Comparison of ENCODE assay signal across 15 cellular contexts in the genomic region with DNA sequence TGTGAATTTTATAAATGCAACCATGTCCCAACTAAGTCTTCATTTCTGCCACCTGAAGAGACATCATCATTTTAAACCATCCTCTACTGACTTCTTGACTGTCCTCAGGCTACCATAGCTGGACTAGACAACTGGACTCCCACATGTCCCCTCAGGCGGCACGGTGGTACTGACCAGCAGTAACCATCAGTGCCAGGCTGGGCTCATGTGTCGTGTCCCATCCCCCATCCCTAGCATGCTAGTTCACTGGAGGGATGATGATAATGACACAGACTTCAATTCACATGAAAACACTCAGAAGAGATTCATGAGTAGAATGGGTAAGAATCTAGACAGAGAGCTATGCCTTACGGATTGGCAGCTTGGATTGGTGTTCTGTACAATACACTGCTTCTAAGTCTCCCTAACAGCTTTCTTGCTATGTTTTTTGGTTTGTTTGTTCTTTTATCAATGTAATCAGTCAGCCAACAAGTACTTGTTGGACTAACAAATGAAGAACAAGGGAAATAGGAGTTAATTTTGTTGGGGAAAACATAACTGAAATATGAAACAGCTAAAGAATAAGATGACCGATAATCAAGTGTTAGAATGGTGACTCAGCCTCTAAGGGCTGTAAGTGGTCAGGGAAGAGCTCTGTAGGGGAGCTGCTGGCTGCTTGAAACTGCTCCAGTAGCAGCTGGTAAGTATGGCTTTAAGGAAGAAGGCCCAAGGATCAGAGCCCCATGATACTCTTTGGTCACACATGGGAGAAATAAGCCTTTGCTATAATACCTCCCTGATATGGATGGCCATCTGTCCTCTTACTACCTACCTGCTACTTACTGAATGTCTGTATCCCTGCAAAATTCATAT. TPM values are rescaled to one million over a fixed set of nuclear protein-coding genes. Genes with fewer than 3 reads are reported as not detected.
A peak's percentile ranks its signal among the peaks of the same experiment; 100 is the strongest.
DNase-seq lines count a peak whose midpoint lies in the region; ATAC-seq, FAIRE-seq and TF ChIP-seq lines count a peak whose summit lies in the region.
"Had no signal": no experiment of that assay in that cellular context is flagged by ENCODE, and none has a peak within 500 bp of the region (broad histone marks: within the 10 kb centered on the region; RNA-seq: fewer than 3 reads in every experiment).

No MANE protein-coding gene starts in this region.

- BruUV-seq in IMR-90 (replicated peaks; lab: Mats Ljungman, UMichigan) (no TSS peak), K562 (replicated peaks; lab: Mats Ljungman, UMichigan) (no TSS peak)

- TF ChIP-seq POLR2A in IMR-90 (IDR thresholded peaks at IDR 0.05; ENCODE audit: low read depth, low read length) = no peak
- TF ChIP-seq POLR2A in K562 (conservative IDR thresholded peaks at IDR 0.05) = no peak
- TF ChIP-seq POLR2A in testis (IDR thresholded peaks at IDR 0.05) = no peak

- peak overlapping the region; percentile 11 for H4K5ac ChIP-seq in IMR-90 (ENCODE audit: low read depth, low read length)

- H3K9me1 ChIP-seq in IMR-90 (ENCODE audit: insufficient read depth, low read length) (no peaks in the 10 kb centered on the region; the same call in 1 of the 2 replicates), K562 (ENCODE audit: control insufficient read depth, insufficient read depth, low read length) (no peaks in the 10 kb centered on the region)

- H2BK120ac ChIP-seq in IMR-90 (ENCODE audit: low read depth, low read length) = no peak overlapping the region

- no peak overlapping the region for H2AK9ac ChIP-seq in IMR-90 (replicated peaks; ENCODE audit: low read depth, low read length, poor library complexity)

- H4K20me1 ChIP-seq in IMR-90 (ENCODE audit: insufficient read depth, low read length) = peaks cover 17% of the 10 kb centered on the region
- H4K20me1 ChIP-seq in K562 (replicated peaks; ENCODE audit: control insufficient read depth, insufficient read depth, low read length) = 0 out of 2 replicates have a peak, but pooled peaks cover 3% of the 10 kb centered on the region

- no peak overlapping the region for H2AK5ac ChIP-seq in IMR-90 (ENCODE audit: low read depth, low read length)

- TF ChIP-seq RAD21 in IMR-90 (IDR thresholded peaks at IDR 0.05; ENCODE audit: low read length) = no peak
- TF ChIP-seq RAD21 in K562 (CRISPR knock-in tag; conservative IDR thresholded peaks at IDR 0.05 in 1 of 2, IDR thresholded peaks at IDR 0.05 in 1 of 2) = no peak

- H3K14ac ChIP-seq in IMR-90 (replicated peaks; ENCODE audit: low read depth, low read length) = no peak overlapping the region

- peaks cover 22% of the 10 kb centered on the region for H3K79me2 ChIP-seq in K562 (ENCODE audit: control insufficient read depth, insufficient read depth, low read length)

- H3K27me3 ChIP-seq in IMR-90 (ENCODE audit: control insufficient read depth, insufficient read depth, low read length) (no peaks in the 10 kb centered on the region), K562 (ENCODE audit: control insufficient read depth in 2 of 2, insufficient read depth in 2 of 2, low read length in 2 of 2) (no peaks in the 10 kb centered on the region), lower lobe of right lung (ENCODE audit: low read depth) (no peaks in the 10 kb centered on the region), testis (no peaks in the 10 kb centered on the region)
- H3K27me3 ChIP-seq: body of pancreas had no signal

- H3K36me3 ChIP-seq in IMR-90 (ENCODE audit: control insufficient read depth, insufficient read depth, low read length) = no peaks in the 10 kb centered on the region
- peaks cover 34% of the 10 kb centered on the region; the same call in 2 of the 3 replicates for H3K36me3 ChIP-seq in K562 (ENCODE audit: control insufficient read depth, insufficient read depth, low read length)
- H3K36me3 ChIP-seq in lower lobe of right lung = no peaks in the 10 kb centered on the region
- no peaks in the 10 kb centered on the region for H3K36me3 ChIP-seq in testis (ENCODE audit: low read depth, missing control alignments)

- FAIRE-seq in K562 (lab: Jason Lieb, UNC) = no peak
- FAIRE-seq: keratinocyte had no signal

- dilution Hi-C loops in IMR-90 (cut with HindIII; ENCODE audit: low sequenced_read_pairs, unreplicated experiment) = no loop called here

- peaks cover 4% of the 10 kb centered on the region for H3K4me1 ChIP-seq in IMR-90 (ENCODE audit: control insufficient read depth, insufficient read depth, low read length)
- peaks cover 0 to 19% of the 10 kb centered on the region in 2 experiments; a peak in 3 of 5 replicates for H3K4me1 ChIP-seq in K562 (replicated peaks in 1 of 2; ENCODE audit: control insufficient read depth in 2 of 2, insufficient read depth in 2 of 2, low read length in 2 of 2)
- no peaks in the 10 kb centered on the region for H3K4me1 ChIP-seq in lower lobe of right lung
- no peaks in the 10 kb centered on the region for H3K4me1 ChIP-seq in testis
- H3K4me1 ChIP-seq: body of pancreas had no signal

- no peak overlapping the region for H2BK5ac ChIP-seq in IMR-90 (ENCODE audit: low read depth, low read length, poor library complexity, severe bottlenecking)

- TF ChIP-seq EP300 in K562 (IDR thresholded peaks at IDR 0.05; ENCODE audit: low read length) = no peak

- H2AFZ ChIP-seq in IMR-90 (replicated peaks; ENCODE audit: low read length, poor library complexity) (no peak overlapping the region), K562 (ENCODE audit: low read depth, low read length) (no peak overlapping the region)

- H3K56ac ChIP-seq in IMR-90 (ENCODE audit: extremely low read depth, insufficient read depth, low read length) = no peak overlapping the region

- no peak overlapping the region for H3K9ac ChIP-seq in IMR-90 (ENCODE audit: low read depth, low read length)
- H3K9ac ChIP-seq in K562 (ENCODE audit: insufficient read depth in 1 of 2, low read depth in 2 of 2, low read length in 2 of 2) = no peak overlapping the region

- intact Hi-C loops in IMR-90 (cut with micrococcal nuclease) (no loop called here), K562 (cut with micrococcal nuclease) (no loop called here), lower lobe of right lung (cut with DNase I) (no loop called here), testis (cut with DNase I; ENCODE audit: low total_unique reads) (no loop called here)
- intact Hi-C loops in activated CD4-positive, alpha-beta memory T cell treated with anti-CD3 and anti-CD28 coated beads for 36 hours (cut with micrococcal nuclease) = no loop called here

- H3K79me1 ChIP-seq in IMR-90 (ENCODE audit: low read depth in 1 of 2, low read length in 2 of 2) = peaks cover 3 to 8% of the 10 kb centered on the region in 2 experiments; a peak in 2 of 4 replicates

- H4K91ac ChIP-seq in IMR-90 (ENCODE audit: insufficient read depth, low read depth, low read length) = no peak overlapping the region

- no peak overlapping the region for H3K4me3 Mint-ChIP-seq in activated CD4-positive, alpha-beta memory T cell treated with anti-CD3 and anti-CD28 coated beads for 36 hours
- H3K4me3 Mint-ChIP-seq: nephron had no signal

- H3K4me3 ChIP-seq in AG10803 (ENCODE audit: low read length) (no peak overlapping the region), IMR-90 (ENCODE audit: insufficient read depth, low read depth, low read length) (no peak overlapping the region), K562 (no peak overlapping the region), lower lobe of right lung (no peak overlapping the region), testis (no peak overlapping the region)
- H3K4me3 ChIP-seq: body of pancreas had no signal

- ATAC-seq in IMR-90 (ENCODE audit: low read depth) (peak; percentile 97), K562 (peak; percentile 55), lower lobe of right lung (peak; percentile 52 to 83)
- ATAC-seq: body of pancreas had no signal

- H3K27ac ChIP-seq in IMR-90 (ENCODE audit: insufficient read depth, low read length) = no peak overlapping the region
- no peak overlapping the region for H3K27ac ChIP-seq in K562 (ENCODE audit: extremely low read depth, low read depth, low read length)
- H3K27ac ChIP-seq in lower lobe of right lung = no peak overlapping the region
- H3K27ac ChIP-seq in testis = no peak overlapping the region
- H3K27ac ChIP-seq: body of pancreas, C4-2B, epithelial cell of prostate, RWPE1 had no signal

- H3K27ac Mint-ChIP-seq in activated CD4-positive, alpha-beta memory T cell treated with anti-CD3 and anti-CD28 coated beads for 36 hours = no peak overlapping the region

- H3K9me3 Mint-ChIP-seq in activated CD4-positive, alpha-beta memory T cell treated with anti-CD3 and anti-CD28 coated beads for 36 hours = no peaks in the 10 kb centered on the region

- no peak overlapping the region for H3K18ac ChIP-seq in IMR-90 (ENCODE audit: low read depth, low read length)

- no peak overlapping the region for H3K23ac ChIP-seq in IMR-90 (ENCODE audit: low read depth, low read length)

- in situ Hi-C loops in IMR-90 (cut with MboI; ENCODE audit: low sequenced_read_pairs) = no loop called here
- in situ Hi-C loops in K562 (cut with MboI) = no loop called here

- no peaks in the 10 kb centered on the region for H3K9me3 ChIP-seq in IMR-90 (ENCODE audit: control insufficient read depth, insufficient read depth, low read length)
- no peaks in the 10 kb centered on the region for H3K9me3 ChIP-seq in K562 (replicated peaks; ENCODE audit: control insufficient read depth, insufficient read depth, low read depth, low read length)
- no peaks in the 10 kb centered on the region for H3K9me3 ChIP-seq in lower lobe of right lung
- no peaks in the 10 kb centered on the region for H3K9me3 ChIP-seq in testis
- H3K9me3 ChIP-seq: body of pancreas had no signal

- H2BK20ac ChIP-seq in IMR-90 (ENCODE audit: low read depth, low read length) = no peak overlapping the region

- CTCF ChIA-PET in IMR-90 (lab: Yijun Ruan, JAX) = interaction anchor here (0.7 kb wide), 1 partner anchor 21 kb away, joined by 3 read pairs; no protein-coding TSS in a partner anchor
- CTCF ChIA-PET in K562 (lab: Yijun Ruan, JAX; ENCODE audit: low intra/inter-chr PET ratio) = no interaction called here
- CTCF ChIA-PET in activated CD4-positive, alpha-beta memory T cell treated with anti-CD3 and anti-CD28 coated beads for 36 hours (lab: Charles Lee) = interaction anchor here (1.2 kb wide), 1 partner anchor 10 kb away, joined by 7 read pairs; no protein-coding TSS in a partner anchor

- no peak overlapping the region for H3K4ac ChIP-seq in IMR-90 (ENCODE audit: low read depth, low read length)

- no peaks in the 10 kb centered on the region for H3K27me3 Mint-ChIP-seq in activated CD4-positive, alpha-beta memory T cell treated with anti-CD3 and anti-CD28 coated beads for 36 hours

- H3K36me3 Mint-ChIP-seq in activated CD4-positive, alpha-beta memory T cell treated with anti-CD3 and anti-CD28 coated beads for 36 hours = no peaks in the 10 kb centered on the region

- WGBS in IMR-90 (ENCODE audit: extremely low coverage in 2 of 2, insufficient read length in 1 of 2), 2 experiments = 29% methylated on average over 1 of the region's 5 CpGs; no CpG with 5 or more reads in 1 of the 2 experiments
- WGBS in K562 (ENCODE audit: insufficient coverage, low coverage, missing lambda C conversion rate) = 77% methylated on average over 5 of the region's 5 CpGs
- 84 to 89% methylated on average over 5 of the region's 5 CpGs for WGBS in testis, 2 donors

- H2BK15ac ChIP-seq in IMR-90 (ENCODE audit: low read depth, low read length) = no peak overlapping the region

- DNase-seq in AG10803 (ENCODE audit: low read depth) (peak; percentile 63), IMR-90 (peak; percentile 73), K562 (ENCODE audit: extremely low read depth in 1 of 4, low spot score in 3 of 4) (no peak), lower lobe of right lung (no peak), testis (no peak), NK-92 (lab: John Stamatoyannopoulos, UW; ENCODE audit: unreplicated experiment) (no peak), SKM-1 treated with dmso at 0.1 percent for 144 hours (lab: John Stamatoyannopoulos, UW; ENCODE audit: unreplicated experiment) (no peak)
- no peak for DNase-seq in activated CD4-positive, alpha-beta memory T cell treated with anti-CD3 and anti-CD28 coated beads for 36 hours
- DNase-seq: body of pancreas, NCI-H1436 treated with DMSO at 0.1 percent for 48 hours had no signal

- no peaks in the 10 kb centered on the region for H3K4me1 Mint-ChIP-seq in activated CD4-positive, alpha-beta memory T cell treated with anti-CD3 and anti-CD28 coated beads for 36 hours (ENCODE audit: low read depth)

- POLR2A ChIA-PET in IMR-90 (lab: Charles Lee; ENCODE audit: unreplicated experiment) = no interaction called here
- POLR2A ChIA-PET in K562 (lab: Yijun Ruan, JAX) = interaction anchor here (0.6 kb wide), 1 partner anchor 19 kb away, joined by 3 read pairs; no protein-coding TSS in a partner anchor
- POLR2A ChIA-PET in activated CD4-positive, alpha-beta memory T cell treated with anti-CD3 and anti-CD28 coated beads for 36 hours (lab: Charles Lee) = no interaction called here

- H3K4me2 ChIP-seq in IMR-90 (ENCODE audit: low read depth, low read length) = peak overlapping the region; percentile 17
- H3K4me2 ChIP-seq in K562 (ENCODE audit: insufficient read depth, low read length) = no peak overlapping the region

- H4K8ac ChIP-seq in IMR-90 (ENCODE audit: low read depth in 2 of 2, low read length in 2 of 2) = no peak overlapping the region

- TF ChIP-seq CTCF in AG10803 (conservative IDR thresholded peaks at IDR 0.05; ENCODE audit: low read length) = no peak
- TF ChIP-seq CTCF in IMR-90 (conservative IDR thresholded peaks at IDR 0.05; ENCODE audit: low read depth, low read length) = no peak
- no peak for TF ChIP-seq CTCF in K562 (IDR thresholded peaks at IDR 0.05 in 2 of 3, conservative IDR thresholded peaks at IDR 0.05 in 1 of 3; ENCODE audit: insufficient read depth in 2 of 3, low read depth in 1 of 3, low read length in 3 of 3)
- TF ChIP-seq CTCF in lower lobe of right lung (IDR thresholded peaks at IDR 0.05) = no peak
- TF ChIP-seq CTCF in testis (IDR thresholded peaks at IDR 0.05) = no peak

RNA-seq across cellular contexts. Expression of a gene that starts 10.3 kb away (rescaled TPM):
- total RNA-seq in IMR-90 (2012; rRNA removed) (14.2 and 17.7 TPM in 2 replicates), K562 (2014; rRNA removed) (7.2 and 10.8 TPM in 2 replicates), K562 (2014; rRNA removed; fragmentation: Illumina TruSeq; extraction: Trizol) (9.3 and 10.5 TPM in 2 replicates), K562 (2015; rRNA removed; fragmentation: Illumina TruSeq; extraction: Trizol) (6.4 and 6.8 TPM in 2 replicates), K562 (2021) (16.9 and 18.8 TPM in 2 replicates), lower lobe of right lung (36.1 TPM), testis (1 to 10 TPM; 6.9 to 7.3 TPM)
- polyA plus RNA-seq in IMR-90 (2012; rRNA removed) (25.9 and 28.4 TPM in 2 replicates), K562 (2011; rRNA removed) (13.1 and 18.9 TPM in 2 replicates), K562 (2014; fragmentation: Illumina TruSeq; extraction: Trizol) (17.8 and 22.4 TPM in 2 replicates), K562 (2014; fragmentation: Nextera tagmentation; extraction: Ambion mirVana) (1 to 10 TPM; 7.2 to 7.3 TPM), K562 (2014; rRNA removed) (8.0 and 9.1 TPM in 2 replicates), testis (ENCODE audit: insufficient read depth, low read depth, low replicate concordance) (9.4 TPM)
- 12.0 and 13.1 TPM in 2 replicates for polyA plus RNA-seq in IMR-90 (2012; cell fraction: cytosol; rRNA removed)
- polyA plus RNA-seq in IMR-90 (2012; cell fraction: nucleus; rRNA removed; ENCODE audit: low replicate concordance) = 10.4 and 23.2 TPM in 2 replicates
- 58.2 and 65.0 TPM in 2 replicates for total RNA-seq in K562 (2011; cell fraction: chromatin; rRNA removed; ENCODE audit: low replicate concordance)
- 40.9 and 44.1 TPM in 2 replicates for total RNA-seq in K562 (2011; cell fraction: nucleolus; rRNA removed)
- 73.5 and 116 TPM in 2 replicates for total RNA-seq in K562 (2011; cell fraction: nucleoplasm; rRNA removed)
- 9.3 and 14.3 TPM in 2 replicates for polyA plus RNA-seq in K562 (2011; cell fraction: cytosol; rRNA removed)
- polyA plus RNA-seq in K562 (2011; cell fraction: nucleus; rRNA removed) = 20.4 and 22.9 TPM in 2 replicates
- 10.3 and 17.4 TPM in 2 replicates for polyA plus RNA-seq in K562 (2012)
- polyA minus RNA-seq in K562 (2011; rRNA and poly(A)+ RNA removed) = 22.8 and 24.8 TPM in 2 replicates
- 13.8 and 17.3 TPM in 2 replicates for polyA minus RNA-seq in K562 (2011; cell fraction: cytosol; rRNA and poly(A)+ RNA removed)
- 14.1 and 22.1 TPM in 2 replicates for polyA minus RNA-seq in K562 (2011; cell fraction: nucleus; rRNA and poly(A)+ RNA removed)
- total RNA-seq in activated CD4-positive, alpha-beta memory T cell treated with anti-CD3 and anti-CD28 coated beads for 36 hours = 10 to 100 TPM in 1 of 2 experiments, 1 to 10 TPM in 1; 9.0 to 11.0 TPM

RNA-seq across cellular contexts. Expression of a gene that starts 53.6 kb away (rescaled TPM):
- total RNA-seq in IMR-90 (2012; rRNA removed) (not detected in 2 replicates), K562 (2014; rRNA removed) (0.08 and 0.14 TPM in 2 replicates), K562 (2014; rRNA removed; fragmentation: Illumina TruSeq; extraction: Trizol) (0.06 and 0.07 TPM in 2 replicates), K562 (2015; rRNA removed; fragmentation: Illumina TruSeq; extraction: Trizol) (0.72 and 1.1 TPM in 2 replicates), K562 (2021) (0.34 and 0.35 TPM in 2 replicates), lower lobe of right lung (74.9 TPM), testis (1 to 10 TPM in 1 of 2 donors, under 1 TPM in 1; 0.47 to 2.0 TPM)
- polyA plus RNA-seq in IMR-90 (2012; rRNA removed) (not detected in 2 replicates), K562 (2011; rRNA removed) (0.06 and 0.08 TPM in 2 replicates), K562 (2014; fragmentation: Illumina TruSeq; extraction: Trizol) (0.10 and 0.14 TPM in 2 replicates), K562 (2014; fragmentation: Nextera tagmentation; extraction: Ambion mirVana) (under 1 TPM; 0.03 to 0.06 TPM), K562 (2014; rRNA removed) (0.08 and 0.13 TPM in 2 replicates), testis (ENCODE audit: insufficient read depth, low read depth, low replicate concordance) (4.8 TPM)
- polyA plus RNA-seq in IMR-90 (2012; cell fraction: cytosol; rRNA removed) = not detected in 2 replicates
- polyA plus RNA-seq in IMR-90 (2012; cell fraction: nucleus; rRNA removed; ENCODE audit: low replicate concordance) = not detected in 2 replicates
- not detected in 2 replicates for total RNA-seq in K562 (2011; cell fraction: chromatin; rRNA removed; ENCODE audit: low replicate concordance)
- total RNA-seq in K562 (2011; cell fraction: nucleolus; rRNA removed) = not detected in 2 replicates
- not detected in 2 replicates for total RNA-seq in K562 (2011; cell fraction: nucleoplasm; rRNA removed)
- polyA plus RNA-seq in K562 (2011; cell fraction: cytosol; rRNA removed) = 0.04 and 0.06 TPM in 2 replicates
- polyA plus RNA-seq in K562 (2011; cell fraction: nucleus; rRNA removed) = 0.04 and 0.07 TPM in 2 replicates
- 0.21 and 0.75 TPM in 2 replicates for polyA plus RNA-seq in K562 (2012)
- polyA minus RNA-seq in K562 (2011; rRNA and poly(A)+ RNA removed) = not detected in 2 replicates
- polyA minus RNA-seq in K562 (2011; cell fraction: cytosol; rRNA and poly(A)+ RNA removed) = not detected in 2 replicates
- not detected in 2 replicates for polyA minus RNA-seq in K562 (2011; cell fraction: nucleus; rRNA and poly(A)+ RNA removed)
- 100 to 1,000 TPM; 126 to 133 TPM for total RNA-seq in activated CD4-positive, alpha-beta memory T cell treated with anti-CD3 and anti-CD28 coated beads for 36 hours

Comparison
In these comparisons a context has a peak if more than half of its experiments do, and no peak if none do; other contexts are left out.
1. DNase-seq: peak in AG10803 (single experiment) and IMR-90 (single experiment); none in K562 (0 of 4), lower lobe of right lung (single experiment), testis (single experiment), NK-92 (single experiment), activated CD4-positive, alpha-beta memory T cell treated with anti-CD3 and anti-CD28 coated beads for 36 hours (single experiment) and SKM-1 treated with dmso at 0.1 percent for 144 hours (single experiment).
2. RNA of a gene that starts 53.6 kb away (total RNA-seq): 126 to 133 TPM in activated CD4-positive, alpha-beta memory T cell treated with anti-CD3 and anti-CD28 coated beads for 36 hours and 74.9 TPM in lower lobe of right lung (single experiment); 0.47 to 2.0 TPM in testis, 0.06 to 1.1 TPM in K562 and not detected in IMR-90; every median in the first group is over 10 times any median in the second.
3. Peak in every context shown above with its lines, with median percentiles within 50 percentile points of each other: ATAC-seq.